In the genomic region with DNA sequence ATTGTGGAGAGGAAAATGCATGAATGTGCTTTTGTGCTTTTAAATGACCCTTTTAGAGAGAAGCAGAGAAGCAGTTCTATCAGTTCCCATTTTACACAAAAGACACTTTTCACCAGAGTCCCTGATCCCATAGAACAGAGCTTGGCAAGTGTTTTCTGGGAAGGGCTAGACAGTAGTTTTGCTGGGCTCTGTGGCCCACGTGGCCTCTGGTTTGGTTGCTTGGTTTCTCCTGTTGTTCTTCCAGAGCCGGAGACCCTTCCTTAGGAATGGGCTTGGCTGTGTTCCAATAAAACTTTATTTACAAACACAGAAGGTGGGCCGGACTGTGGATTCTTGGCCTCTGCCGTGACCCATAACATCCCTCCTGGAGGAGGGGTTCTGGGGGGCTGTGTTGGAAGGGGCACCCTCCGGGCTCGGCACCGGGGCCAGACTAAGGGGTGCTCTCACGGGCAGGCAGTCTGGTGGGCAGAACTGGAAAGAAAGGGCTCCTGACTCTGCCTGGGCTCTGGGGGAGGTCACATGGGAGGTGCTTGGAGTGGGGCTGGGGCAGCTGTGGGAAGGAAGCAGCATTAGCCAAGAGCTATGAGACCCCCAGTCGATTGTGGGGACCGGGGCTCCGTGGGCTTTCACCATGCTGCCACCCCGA, we compare ENCODE assay signal across 1 cellular context.
TF ChIP-seq lines count a peak whose summit lies in the region.

No MANE protein-coding gene starts in this region.

TF ChIP-seq in GM12878, 131 proteins besides CTCF, POLR2A, EP300 and RAD21:
- TF ChIP-seq, protein P1, sequence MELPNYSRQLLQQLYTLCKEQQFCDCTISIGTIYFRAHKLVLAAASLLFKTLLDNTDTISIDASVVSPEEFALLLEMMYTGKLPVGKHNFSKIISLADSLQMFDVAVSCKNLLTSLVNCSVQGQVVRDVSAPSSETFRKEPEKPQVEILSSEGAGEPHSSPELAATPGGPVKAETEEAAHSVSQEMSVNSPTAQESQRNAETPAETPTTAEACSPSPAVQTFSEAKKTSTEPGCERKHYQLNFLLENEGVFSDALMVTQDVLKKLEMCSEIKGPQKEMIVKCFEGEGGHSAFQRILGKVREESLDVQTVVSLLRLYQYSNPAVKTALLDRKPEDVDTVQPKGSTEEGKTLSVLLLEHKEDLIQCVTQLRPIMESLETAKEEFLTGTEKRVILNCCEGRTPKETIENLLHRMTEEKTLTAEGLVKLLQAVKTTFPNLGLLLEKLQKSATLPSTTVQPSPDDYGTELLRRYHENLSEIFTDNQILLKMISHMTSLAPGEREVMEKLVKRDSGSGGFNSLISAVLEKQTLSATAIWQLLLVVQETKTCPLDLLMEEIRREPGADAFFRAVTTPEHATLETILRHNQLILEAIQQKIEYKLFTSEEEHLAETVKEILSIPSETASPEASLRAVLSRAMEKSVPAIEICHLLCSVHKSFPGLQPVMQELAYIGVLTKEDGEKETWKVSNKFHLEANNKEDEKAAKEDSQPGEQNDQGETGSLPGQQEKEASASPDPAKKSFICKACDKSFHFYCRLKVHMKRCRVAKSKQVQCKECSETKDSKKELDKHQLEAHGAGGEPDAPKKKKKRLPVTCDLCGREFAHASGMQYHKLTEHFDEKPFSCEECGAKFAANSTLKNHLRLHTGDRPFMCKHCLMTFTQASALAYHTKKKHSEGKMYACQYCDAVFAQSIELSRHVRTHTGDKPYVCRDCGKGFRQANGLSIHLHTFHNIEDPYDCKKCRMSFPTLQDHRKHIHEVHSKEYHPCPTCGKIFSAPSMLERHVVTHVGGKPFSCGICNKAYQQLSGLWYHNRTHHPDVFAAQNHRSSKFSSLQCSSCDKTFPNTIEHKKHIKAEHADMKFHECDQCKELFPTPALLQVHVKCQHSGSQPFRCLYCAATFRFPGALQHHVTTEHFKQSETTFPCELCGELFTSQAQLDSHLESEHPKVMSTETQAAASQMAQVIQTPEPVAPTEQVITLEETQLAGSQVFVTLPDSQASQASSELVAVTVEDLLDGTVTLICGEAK (IDR thresholded peaks at IDR 0.05; ENCODE audit: borderline replicate concordance): peak; percentile 93
- no peak for TF ChIP-seq KLF5 (IDR thresholded peaks at IDR 0.05; ENCODE audit: partially characterized antibody)
TF ChIP-seq in GM12878: peak in this region for 1.
